20 cellular contexts compared by ENCODE assay signal in the genomic region with DNA sequence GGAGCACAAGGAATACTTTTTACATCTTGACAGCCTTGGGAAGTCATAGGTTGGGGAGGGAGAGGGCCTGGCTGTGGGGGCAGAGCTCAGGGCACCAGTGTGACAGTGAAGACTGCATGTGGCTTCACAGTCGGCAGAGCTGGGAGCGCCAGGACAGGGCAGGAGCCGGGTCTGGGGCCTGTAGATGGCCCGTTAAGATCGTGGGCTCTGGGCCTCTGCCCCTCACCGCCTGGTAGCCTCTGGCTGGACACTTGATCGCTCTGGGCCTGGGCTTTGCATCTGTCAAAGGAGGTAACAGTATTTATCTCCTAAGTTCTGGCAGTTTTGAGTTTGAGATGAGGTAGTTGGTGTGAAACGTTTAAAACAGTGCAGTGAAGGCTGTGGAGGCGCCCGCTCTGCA.
"Had no signal": no experiment of that assay in that cellular context is flagged by ENCODE, and none has a peak within 500 bp of the region (broad histone marks: within the 10 kb centered on the region; RNA-seq: fewer than 3 reads in every experiment).

No MANE protein-coding gene starts in this region.

- H3K27ac ChIP-seq: cardiac muscle cell, dorsolateral prefrontal cortex, epithelial cell of prostate, ovary, right lobe of liver, tibial artery, uterus had no signal

- ATAC-seq: activated CD4-positive, alpha-beta T cell treated with anti-CD3 and anti-CD28 coated beads for 36 hours; activated CD8-positive, alpha-beta T cell treated with anti-CD3 and anti-CD28 coated beads, Interleukin-2, amount 10 ng/mL, durations not matched to agents 7 days and 5 days; right lobe of liver; SK-N-SH treated with all-trans-retinoic acid at 6 μM for 48 hours; T-cell; WTC11 had no signal

- H3K9me3 ChIP-seq: ovary, right lobe of liver, tibial artery, uterus had no signal

- H3K27me3 ChIP-seq: cardiac muscle cell, dorsolateral prefrontal cortex, ovary, right lobe of liver, tibial artery, uterus had no signal

- DNase-seq: activated CD4-positive, alpha-beta T cell treated with anti-CD3 and anti-CD28 coated beads for 36 hours; activated CD8-positive, alpha-beta T cell treated with anti-CD3 and anti-CD28 coated beads, Interleukin-2, amount 10 ng/mL, durations not matched to agents 7 days and 5 days; activated naive CD4-positive, alpha-beta T cell treated with anti-CD3 and anti-CD28 coated beads, Interleukin-2, amount 50 U/mL, for 16 hours; activated T-cell treated with anti-CD3 and anti-CD28 coated beads, Interleukin-2, amount 50 U/mL, for 24 hours; endodermal cell; foreskin fibroblast; hypothalamus; islet precursor cell; stimulated activated naive CD4-positive, alpha-beta T cell treated with Interleukin-2 at 50 U/mL for 16 hours; T-cell; uterus had no signal

- H3K9me3 Mint-ChIP-seq: activated T-cell treated with anti-CD3 and anti-CD28 coated beads, Interleukin-2, amount 50 U/mL, for 24 hours; activated T-helper 2 cell treated with anti-CD3 and anti-CD28 coated beads, Interferon-gamma antibody, Interleukin-2, Interleukin-4, amounts not matched to agents 10 μg/mL and 5 μg/mL and 100 μg/mL, durations not matched to agents 14 hours and 24 hours and 36 hours; endodermal cell; T-cell; WTC11 had no signal

- H3K4me3 Mint-ChIP-seq: activated CD4-positive, alpha-beta T cell treated with anti-CD3 and anti-CD28 coated beads for 36 hours; activated CD8-positive, alpha-beta T cell treated with anti-CD3 and anti-CD28 coated beads, Interleukin-2, amount 10 ng/mL, durations not matched to agents 7 days and 5 days; activated T-cell treated with anti-CD3 and anti-CD28 coated beads, Interleukin-2, amount 50 U/mL, for 24 hours; endodermal cell; T-cell; WTC11 had no signal

- H3K27me3 Mint-ChIP-seq: activated CD4-positive, alpha-beta T cell treated with anti-CD3 and anti-CD28 coated beads for 36 hours; activated T-cell treated with anti-CD3 and anti-CD28 coated beads, Interleukin-2, amount 50 U/mL, for 24 hours; T-cell had no signal

- H3K27ac Mint-ChIP-seq: activated CD4-positive, alpha-beta T cell treated with anti-CD3 and anti-CD28 coated beads for 36 hours; activated CD8-positive, alpha-beta T cell treated with anti-CD3 and anti-CD28 coated beads, Interleukin-2, amount 10 ng/mL, durations not matched to agents 7 days and 5 days; activated T-helper 2 cell treated with anti-CD3 and anti-CD28 coated beads, Interferon-gamma antibody, Interleukin-2, Interleukin-4, amounts not matched to agents 10 μg/mL and 5 μg/mL and 100 μg/mL, durations not matched to agents 14 hours and 24 hours and 36 hours; T-cell; WTC11 had no signal
